In the genomic region with DNA sequence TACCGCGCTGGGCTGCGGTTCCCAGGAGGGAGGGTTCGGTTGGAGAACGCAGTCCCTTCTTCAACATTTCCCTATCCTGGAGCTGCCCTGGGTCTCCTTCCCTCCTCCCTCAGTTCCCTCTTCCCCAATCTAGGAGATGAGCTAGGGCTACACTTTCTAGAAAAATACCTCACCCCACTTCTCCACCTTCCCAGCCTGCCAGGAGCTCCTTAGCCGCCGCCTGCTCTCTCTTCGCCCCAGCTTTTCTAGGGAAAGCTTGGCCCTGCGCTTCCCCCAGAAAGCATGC, we compare ENCODE assay signal across 9 cellular contexts. TPM values are rescaled to one million over a fixed set of nuclear protein-coding genes. Genes with fewer than 3 reads are reported as not detected.
DNase-seq lines count a peak whose midpoint lies in the region; ATAC-seq, FAIRE-seq and TF ChIP-seq lines count a peak whose summit lies in the region.
"Had no signal": no experiment of that assay in that cellular context is flagged by ENCODE, and none has a peak within 500 bp of the region (broad histone marks: within the 10 kb centered on the region; RNA-seq: fewer than 3 reads in every experiment).

No MANE protein-coding gene starts in this region.

- DNase-seq in HCEC 1CT (peak; percentile 53), smooth muscle cell (lab: John Stamatoyannopoulos, UW; ENCODE audit: unreplicated experiment) (no peak), H54 (ENCODE audit: insufficient read length, low spot score) (no peak), GM20000 (ENCODE audit: low spot score) (no peak)
- DNase-seq in activated naive CD8-positive, alpha-beta T cell treated with anti-CD3 and anti-CD28 coated beads, Interleukin-2, amount 10 ng/mL, durations not matched to agents 7 days and 5 days: no peak

- peaks cover 42% of the 10 kb centered on the region for H3F3A ChIP-seq in smooth muscle cell (ENCODE audit: low read depth)

- peak overlapping the region; percentile 98 for H3K4me2 ChIP-seq in smooth muscle cell

- H3K27ac ChIP-seq in smooth muscle cell (ENCODE audit: low read depth): peak overlapping the region; percentile 90

- H3K4me1 ChIP-seq in iPS-15b (ENCODE audit: control insufficient read depth, insufficient read depth, low read length): peaks cover 6% of the 10 kb centered on the region
- H3K4me1 ChIP-seq in smooth muscle cell (ENCODE audit: low read depth): peaks cover 8% of the 10 kb centered on the region

- H3K36me3 Mint-ChIP-seq in activated naive CD8-positive, alpha-beta T cell treated with anti-CD3 and anti-CD28 coated beads, Interleukin-2, amount 10 ng/mL, durations not matched to agents 7 days and 5 days: peaks cover 3% of the 10 kb centered on the region

- no peak for ATAC-seq in activated naive CD8-positive, alpha-beta T cell treated with anti-CD3 and anti-CD28 coated beads, Interleukin-2, amount 10 ng/mL, durations not matched to agents 7 days and 5 days (ENCODE audit: low read depth)
- ATAC-seq in HG03520 (IDR thresholded peaks at IDR 0.05; ENCODE audit: unreplicated experiment) (no peak), GM18868 (IDR thresholded peaks at IDR 0.05; ENCODE audit: unreplicated experiment) (no peak)

- 1% methylated on average over 7 of the region's 9 CpGs for WGBS in smooth muscle cell (ENCODE audit: low lambda C conversion rate)

- H2AFZ ChIP-seq in smooth muscle cell (ENCODE audit: low read depth): peak overlapping the region; percentile 30

- no peak for TF ChIP-seq POLR2A in H54 (IDR thresholded peaks at IDR 0.05; ENCODE audit: low read depth, low read length)

- H3K79me2 ChIP-seq in smooth muscle cell (ENCODE audit: low read depth): peaks cover 26% of the 10 kb centered on the region

- no peak for FAIRE-seq in H54 (lab: Jason Lieb, UNC)

- peaks cover 40% of the 10 kb centered on the region for H3K27me3 ChIP-seq in iPS-15b (ENCODE audit: control insufficient read depth, insufficient read depth, low read length)
- H3K27me3 ChIP-seq in smooth muscle cell (ENCODE audit: low read depth): no peaks in the 10 kb centered on the region

- H3K9ac ChIP-seq in iPS-15b (ENCODE audit: low read depth, low read length) (peak overlapping the region; percentile 51), smooth muscle cell (ENCODE audit: low read depth) (peak overlapping the region; percentile 85)

- no peaks in the 10 kb centered on the region for H3K9me3 ChIP-seq in iPS-15b (ENCODE audit: control insufficient read depth, insufficient read depth, low read length)
- H3K9me3 ChIP-seq in smooth muscle cell (replicated peaks; ENCODE audit: low read depth): no peaks in the 10 kb centered on the region
- H3K9me3 ChIP-seq: mucosa of descending colon had no signal

- peak overlapping the region; percentile 42 for H3K27ac Mint-ChIP-seq in activated naive CD8-positive, alpha-beta T cell treated with anti-CD3 and anti-CD28 coated beads, Interleukin-2, amount 10 ng/mL, durations not matched to agents 7 days and 5 days

- H3K36me3 ChIP-seq in iPS-15b (ENCODE audit: control insufficient read depth, insufficient read depth, low read length): no peaks in the 10 kb centered on the region
- H3K36me3 ChIP-seq in smooth muscle cell (ENCODE audit: low read depth): peaks cover 3% of the 10 kb centered on the region

- H3K4me3 Mint-ChIP-seq in activated naive CD8-positive, alpha-beta T cell treated with anti-CD3 and anti-CD28 coated beads, Interleukin-2, amount 10 ng/mL, durations not matched to agents 7 days and 5 days: peak overlapping the region; percentile 78

- POLR2A ChIA-PET in activated naive CD8-positive, alpha-beta T cell treated with anti-CD3 and anti-CD28 coated beads, Interleukin-2, amount 10 ng/mL, durations not matched to agents 7 days and 5 days (lab: Charles Lee): no interaction called here

- peak overlapping the region; percentile 73 for H3K4me3 ChIP-seq in iPS-15b (ENCODE audit: low read depth, low read length)
- H3K4me3 ChIP-seq in smooth muscle cell: peak overlapping the region; percentile 87

- peaks cover 66% of the 10 kb centered on the region for H3K27me3 Mint-ChIP-seq in activated naive CD8-positive, alpha-beta T cell treated with anti-CD3 and anti-CD28 coated beads, Interleukin-2, amount 10 ng/mL, durations not matched to agents 7 days and 5 days

- no peaks in the 10 kb centered on the region for H3K9me3 Mint-ChIP-seq in activated naive CD8-positive, alpha-beta T cell treated with anti-CD3 and anti-CD28 coated beads, Interleukin-2, amount 10 ng/mL, durations not matched to agents 7 days and 5 days

- H3K4me1 Mint-ChIP-seq in activated naive CD8-positive, alpha-beta T cell treated with anti-CD3 and anti-CD28 coated beads, Interleukin-2, amount 10 ng/mL, durations not matched to agents 7 days and 5 days: peaks cover 32% of the 10 kb centered on the region

- TF ChIP-seq CTCF in smooth muscle cell (IDR thresholded peaks at IDR 0.05; ENCODE audit: borderline replicate concordance, insufficient read depth, poor library complexity, severe bottlenecking) (no peak), GM20000 (IDR thresholded peaks at IDR 0.05; ENCODE audit: extremely low read depth, missing control alignments) (no peak)

- H4K20me1 ChIP-seq in smooth muscle cell (ENCODE audit: low read depth): peaks cover 44% of the 10 kb centered on the region

RNA-seq across cellular contexts. Expression of gene ADAMTS1, which starts 0.5 kb away (rescaled TPM):
- total RNA-seq in activated naive CD8-positive, alpha-beta T cell treated with anti-CD3 and anti-CD28 coated beads, Interleukin-2, amount 10 ng/mL, durations not matched to agents 7 days and 5 days: 1 to 10 TPM in 1 of 2 experiments, under 1 TPM in 1; 0.96 to 1.6 TPM
- total RNA-seq in smooth muscle cell: 181 and 253 TPM in 2 replicates
- polyA plus RNA-seq in smooth muscle cell: 220 and 264 TPM in 2 replicates

Comparison
In these comparisons a context has a peak if more than half of its experiments do, and no peak if none do; other contexts are left out.
1. RNA of gene ADAMTS1, which starts 0.5 kb away (total RNA-seq): 181 to 253 TPM in smooth muscle cell; 0.96 to 1.6 TPM in activated naive CD8-positive, alpha-beta T cell treated with anti-CD3 and anti-CD28 coated beads, Interleukin-2, amount 10 ng/mL, durations not matched to agents 7 days and 5 days; every median in the first group is over 10 times any median in the second.